1 cellular context compared by ENCODE assay signal in genomic region chr16:740764-741505, GRCh38.
TF ChIP-seq lines count a peak whose summit lies in the region.

Gene CIAO3 (minus strand): TSS chr16:740997. CDS start chr16:740985, 12 bp downstream.

TF ChIP-seq in HepG2, 621 proteins besides CTCF, POLR2A, EP300 and RAD21 (continued from another document and continues in another):
- TF ChIP-seq REST (IDR thresholded peaks at IDR 0.05; ENCODE audit: borderline replicate concordance in 1 of 2, low read depth in 1 of 2, low read length in 2 of 2) (0 out of 4 replicates have a peak, but pooled peaks of 1 of the 2 experiments have one; percentile 15), NCOA5 (CRISPR knock-in tag; IDR thresholded peaks at IDR 0.05) (no peak), ZNF652 (CRISPR knock-in tag; IDR thresholded peaks at IDR 0.05; ENCODE audit: borderline replicate concordance, low read depth) (no peak), ATM (IDR thresholded peaks at IDR 0.05; ENCODE audit: borderline replicate concordance) (no peak), STAT5B (CRISPR knock-in tag; IDR thresholded peaks at IDR 0.05) (no peak), ZNF7 (CRISPR knock-in tag; IDR thresholded peaks at IDR 0.05) (no peak), NFKBIZ (CRISPR knock-in tag; IDR thresholded peaks at IDR 0.05) (peak; percentile 59; the same call in 1 of the 2 replicates), ZNF251 (CRISPR knock-in tag; IDR thresholded peaks at IDR 0.05) (no peak), GPBP1L1 (CRISPR knock-in tag; IDR thresholded peaks at IDR 0.05) (no peak), HNF1A (IDR thresholded peaks at IDR 0.05; ENCODE audit: low read depth) (no peak), HNF1A (CRISPR knock-in tag; IDR thresholded peaks at IDR 0.05; ENCODE audit: borderline replicate concordance) (peak; percentile 85), RARA (CRISPR knock-in tag; IDR thresholded peaks at IDR 0.05) (no peak), ZNF589 (CRISPR knock-in tag; conservative IDR thresholded peaks at IDR 0.05) (no peak), ZNF850 (CRISPR knock-in tag; conservative IDR thresholded peaks at IDR 0.05) (no peak), KLF15 (CRISPR knock-in tag; IDR thresholded peaks at IDR 0.05; ENCODE audit: borderline replicate concordance) (0 out of 2 replicates have a peak, but pooled peaks have one; percentile 1), ZNF780A (CRISPR knock-in tag; IDR thresholded peaks at IDR 0.05) (peak; percentile 71; the same call in 1 of the 2 replicates), PLSCR1 (CRISPR knock-in tag; IDR thresholded peaks at IDR 0.05; ENCODE audit: borderline replicate concordance) (peak; percentile 74; the same call in 1 of the 2 replicates), ZNF407 (CRISPR knock-in tag; IDR thresholded peaks at IDR 0.05; ENCODE audit: not compliant biosample characterization) (peak; percentile 86), CEBPZ (IDR thresholded peaks at IDR 0.05; ENCODE audit: low read length) (no peak), ZFP62 (CRISPR knock-in tag; IDR thresholded peaks at IDR 0.05) (no peak), ZFP36L2 (CRISPR knock-in tag; IDR thresholded peaks at IDR 0.05) (no peak), MED1 (CRISPR knock-in tag; IDR thresholded peaks at IDR 0.05) (0 out of 2 replicates have a peak, but pooled peaks have one; percentile 39), ZNF781 (CRISPR knock-in tag; IDR thresholded peaks at IDR 0.05; ENCODE audit: borderline replicate concordance, not compliant biosample characterization) (no peak), ZNF580 (CRISPR knock-in tag; IDR thresholded peaks at IDR 0.05; ENCODE audit: borderline replicate concordance, low read depth) (peak; percentile 59; the same call in 1 of the 2 replicates), CEBPB (IDR thresholded peaks at IDR 0.05; ENCODE audit: borderline replicate concordance, low read depth, low read length) (no peak), ZNF775 (CRISPR knock-in tag; IDR thresholded peaks at IDR 0.05; ENCODE audit: borderline replicate concordance) (no peak), CERS6 (CRISPR knock-in tag; IDR thresholded peaks at IDR 0.05) (no peak), RFX3 (CRISPR knock-in tag; IDR thresholded peaks at IDR 0.05) (no peak), ZBTB43 (CRISPR knock-in tag; conservative IDR thresholded peaks at IDR 0.05) (no peak), POLR2AphosphoS5 (IDR thresholded peaks at IDR 0.05; ENCODE audit: low read depth, low read length) (peak; percentile 49)
